In genomic region chr1:204259196-204259595, GRCh38 we compare ENCODE assay signal across 28 cellular contexts. TPM values are rescaled to one million over a fixed set of nuclear protein-coding genes. Genes with fewer than 3 reads are reported as not detected.
"Had no signal": no experiment of that assay in that cellular context is flagged by ENCODE, and none has a peak within 500 bp of the region (broad histone marks: within the 10 kb centered on the region; RNA-seq: fewer than 3 reads in every experiment).

No MANE protein-coding gene starts in this region.

- H3K4me3 ChIP-seq: lung, mucosa of descending colon, pancreas, prostate gland, sigmoid colon, spleen, tibial nerve, uterus had no signal

- DNase-seq: immature natural killer cell; kidney; left ventricle myocardium superior; midbrain; mucosa of descending colon; naive thymus-derived CD4-positive, alpha-beta T cell; pancreas; retina; right cardiac atrium; sigmoid colon; small intestine; spleen; stimulated activated CD4-positive, alpha-beta T cell treated with anti-CD3 and anti-CD28 coated beads, Interleukin-4, amount 100 ng/mL, for 24 hours; stimulated activated naive CD4-positive, alpha-beta T cell; uterus had no signal

- H3K27me3 ChIP-seq: pancreas, sigmoid colon, spleen, tibial nerve, uterus had no signal

- H3K27ac ChIP-seq: pancreas, prostate gland, sigmoid colon, spleen, tibial nerve, uterus had no signal

- H3K4me1 ChIP-seq: uterus had no signal

- H3K27me3 Mint-ChIP-seq: stimulated activated naive CD8-positive, alpha-beta T cell treated with anti-CD3 and anti-CD28 coated beads, Interleukin-15, Interleukin-2, amounts not matched to agents 100 ng/mL and 50 ng/mL, for 24 hours; type B pancreatic cell had no signal

- H3K27ac Mint-ChIP-seq: immature natural killer cell; memory B cell; naive thymus-derived CD4-positive, alpha-beta T cell; natural killer cell treated with Interleukin-12 subunit alpha and Interleukin-12 subunit beta and Interleukin-15 and Interleukin-18, amount 100 ng/mL, for 72 hours had no signal

- H3K4me3 Mint-ChIP-seq: immature natural killer cell; memory B cell; naive thymus-derived CD4-positive, alpha-beta T cell; natural killer cell treated with Interleukin-12 subunit alpha and Interleukin-12 subunit beta and Interleukin-15 and Interleukin-18, amount 100 ng/mL, for 72 hours; stimulated activated effector memory CD8-positive, alpha-beta T cell treated with anti-CD3 and anti-CD28 coated beads, Interleukin-12 subunit alpha, Interleukin-12 subunit beta, amount 100 ng/mL, for 72 hours; stimulated activated naive CD8-positive, alpha-beta T cell treated with anti-CD3 and anti-CD28 coated beads, Interleukin-15, Interleukin-2, amounts not matched to agents 100 ng/mL and 50 ng/mL, for 24 hours; type B pancreatic cell had no signal

- H3K36me3 ChIP-seq: prostate gland, sigmoid colon, spleen, uterus had no signal

- H3K9me3 ChIP-seq: mucosa of descending colon, pancreas, prostate gland, sigmoid colon, spleen, tibial nerve, uterus had no signal

- H3K9me3 Mint-ChIP-seq: memory B cell; naive thymus-derived CD4-positive, alpha-beta T cell; natural killer cell treated with Interleukin-12 subunit alpha and Interleukin-12 subunit beta and Interleukin-15 and Interleukin-18, amount 100 ng/mL, for 72 hours; stimulated activated effector memory CD8-positive, alpha-beta T cell treated with anti-CD3 and anti-CD28 coated beads, Interleukin-12 subunit alpha, Interleukin-12 subunit beta, amount 100 ng/mL, for 72 hours; stimulated activated naive CD8-positive, alpha-beta T cell treated with anti-CD3 and anti-CD28 coated beads, Interleukin-15, Interleukin-2, amounts not matched to agents 100 ng/mL and 50 ng/mL, for 24 hours; type B pancreatic cell had no signal

- H3K36me3 Mint-ChIP-seq: immature natural killer cell; memory B cell; naive thymus-derived CD4-positive, alpha-beta T cell; natural killer cell treated with Interleukin-12 subunit alpha and Interleukin-12 subunit beta and Interleukin-15 and Interleukin-18, amount 100 ng/mL, for 72 hours; stimulated activated effector memory CD8-positive, alpha-beta T cell treated with anti-CD3 and anti-CD28 coated beads, Interleukin-12 subunit alpha, Interleukin-12 subunit beta, amount 100 ng/mL, for 72 hours had no signal

- H3K4me1 Mint-ChIP-seq: immature natural killer cell; memory B cell; stimulated activated effector memory CD8-positive, alpha-beta T cell treated with anti-CD3 and anti-CD28 coated beads, Interleukin-12 subunit alpha, Interleukin-12 subunit beta, amount 100 ng/mL, for 72 hours had no signal

RNA-seq across cellular contexts. Expression of gene GOLT1A, which starts 45.4 kb away (rescaled TPM):
- total RNA-seq: left ventricle myocardium superior; mesenteric fat pad; myocyte; naive thymus-derived CD4-positive, alpha-beta T cell; natural killer cell treated with Interleukin-12 subunit alpha and Interleukin-12 subunit beta and Interleukin-15 and Interleukin-18, amount 100 ng/mL, for 72 hours; omental fat pad; right cardiac atrium; sigmoid colon; spleen; subcutaneous adipose tissue; tibial nerve had no signal
- polyA plus RNA-seq: immature natural killer cell, neural cell, right cardiac atrium had no signal
